ENCODE assay signal across 35 cellular contexts in genomic region chr4:40962551-40963185, GRCh38.
DNase-seq lines count a peak whose midpoint lies in the region; ATAC-seq, FAIRE-seq and TF ChIP-seq lines count a peak whose summit lies in the region.
"Had no signal": no experiment of that assay in that cellular context is flagged by ENCODE, and none has a peak within 500 bp of the region (broad histone marks: within the 10 kb centered on the region; RNA-seq: fewer than 3 reads in every experiment).

No MANE protein-coding gene starts in this region.

- no peaks in the 10 kb centered on the region for H3K27me3 Mint-ChIP-seq in astrocyte (ENCODE audit: low read depth, unreplicated experiment)
- H3K27me3 Mint-ChIP-seq: activated CD4-positive, alpha-beta memory T cell treated with anti-CD3 and anti-CD28 coated beads for 36 hours; brain had no signal

- peaks cover 0 to 5% (median 0%) of the 10 kb centered on the region in 11 donors for H3K9me3 ChIP-seq in heart right ventricle
- H3K9me3 ChIP-seq in right atrium auricular region, result no peaks in the 10 kb centered on the region
- no peaks in the 10 kb centered on the region for H3K9me3 ChIP-seq in astrocyte (ENCODE audit: insufficient read depth, low read depth, low read length)
- no peaks in the 10 kb centered on the region for H3K9me3 ChIP-seq in subcutaneous abdominal adipose tissue (ENCODE audit: control insufficient read depth in 5 of 5, low read length in 5 of 5)
- H3K9me3 ChIP-seq: stomach had no signal

- H3K27ac Mint-ChIP-seq in astrocyte (ENCODE audit: unreplicated experiment), result peak overlapping the region; percentile 62
- H3K27ac Mint-ChIP-seq: activated CD4-positive, alpha-beta memory T cell treated with anti-CD3 and anti-CD28 coated beads for 36 hours; activated T-cell treated with anti-CD3 and anti-CD28 coated beads, Interleukin-2, amount 50 U/mL, for 72 hours; brain; CD8-positive, alpha-beta T cell; HFFc6; immature natural killer cell; T-helper 17 cell had no signal

- peaks cover 9% of the 10 kb centered on the region for H3K36me3 Mint-ChIP-seq in astrocyte (ENCODE audit: low read depth, unreplicated experiment)
- H3K36me3 Mint-ChIP-seq: activated CD4-positive, alpha-beta memory T cell treated with anti-CD3 and anti-CD28 coated beads for 36 hours; brain; CD8-positive, alpha-beta T cell; immature natural killer cell had no signal

- DNase-seq in heart right ventricle (no peak), right atrium auricular region (ENCODE audit: low spot score) (no peak), astrocyte (ENCODE audit: low read depth) (peak; percentile 87), fibroblast of the aortic adventitia (ENCODE audit: low read depth) (peak; percentile 82), UCSD-AML1 (lab: John Stamatoyannopoulos, UW; ENCODE audit: unreplicated experiment) (no peak), KG1 (lab: John Stamatoyannopoulos, UW) (no peak)
- DNase-seq: activated CD4-positive, alpha-beta memory T cell treated with anti-CD3 and anti-CD28 coated beads for 36 hours; activated CD4-positive, CD25-positive, alpha-beta regulatory T cell treated with anti-CD3 and anti-CD28 coated beads, Interleukin-2, amount 50 U/mL, for 72 hours; activated T-cell treated with anti-CD3 and anti-CD28 coated beads, Interleukin-2, amount 50 U/mL, for 72 hours; CD8-positive, alpha-beta T cell; effector memory CD4-positive, alpha-beta T cell; foreskin keratinocyte; HFFc6; immature natural killer cell; MM.1S; NCI-H1105 treated with DMSO at 0.1 percent for 48 hours; NCI-H1930; NCI-H526; NK-92 treated with Interleukin-12 subunit alpha and Interleukin-12 subunit beta, amount 100 ng/mL, for 24 hours; PC-9; posterior cingulate gyrus; stomach; T-helper 17 cell had no signal

- 67 to 79% methylated on average over 7 of the region's 7 CpGs for WGBS in heart right ventricle, 2 donors

- H3K36me3 ChIP-seq in heart right ventricle (peaks cover 0 to 5% (median 0%) of the 10 kb centered on the region in 9 donors), right atrium auricular region (no peaks in the 10 kb centered on the region), astrocyte (ENCODE audit: insufficient read depth, low read length) (no peaks in the 10 kb centered on the region), subcutaneous abdominal adipose tissue (ENCODE audit: control insufficient read depth in 5 of 5, insufficient read depth in 5 of 5, low read length in 5 of 5) (peaks cover 0 to 2% (median 0%) of the 10 kb centered on the region in 5 donors)

- peaks cover 35% of the 10 kb centered on the region for H3K4me1 Mint-ChIP-seq in astrocyte (ENCODE audit: low read depth, unreplicated experiment)
- H3K4me1 Mint-ChIP-seq: immature natural killer cell had no signal

- H3K4me3 ChIP-seq in heart right ventricle (no peak overlapping the region), right atrium auricular region (no peak overlapping the region), astrocyte (ENCODE audit: insufficient read depth, low read depth, low read length) (no peak overlapping the region), fibroblast of the aortic adventitia (ENCODE audit: low read depth, low read length) (no peak overlapping the region), subcutaneous abdominal adipose tissue (ENCODE audit: low read depth in 1 of 5, low read length in 5 of 5) (no peak overlapping the region)
- H3K4me3 ChIP-seq: A549, PC-9, stomach, tibial nerve had no signal

- H3K79me2 ChIP-seq in astrocyte (ENCODE audit: insufficient read depth, low read length), result peaks cover 3% of the 10 kb centered on the region

- no peak overlapping the region for H3K4me3 Mint-ChIP-seq in astrocyte (ENCODE audit: unreplicated experiment)
- H3K4me3 Mint-ChIP-seq: activated CD4-positive, alpha-beta memory T cell treated with anti-CD3 and anti-CD28 coated beads for 36 hours; activated T-cell treated with anti-CD3 and anti-CD28 coated beads, Interleukin-2, amount 50 U/mL, for 72 hours; brain; CD8-positive, alpha-beta T cell; HFFc6; immature natural killer cell; T-helper 17 cell had no signal

- peaks cover 0 to 34% (median 12%) of the 10 kb centered on the region in 9 donors for H3K4me1 ChIP-seq in heart right ventricle
- H3K4me1 ChIP-seq in right atrium auricular region, result peaks cover 0 to 20% of the 10 kb centered on the region in 2 donors
- H3K4me1 ChIP-seq in astrocyte (ENCODE audit: insufficient read depth, low read length), result peaks cover 26% of the 10 kb centered on the region
- H3K4me1 ChIP-seq in subcutaneous abdominal adipose tissue (ENCODE audit: control insufficient read depth in 5 of 5, insufficient read depth in 5 of 5, low read length in 5 of 5), result peaks cover 0 to 31% (median 19%) of the 10 kb centered on the region in 5 donors
- H3K4me1 ChIP-seq: A549, foreskin keratinocyte had no signal

- H3K27me3 ChIP-seq in heart right ventricle (no peaks in the 10 kb centered on the region), right atrium auricular region (no peaks in the 10 kb centered on the region), astrocyte (ENCODE audit: insufficient read depth, low read length) (no peaks in the 10 kb centered on the region), subcutaneous abdominal adipose tissue (ENCODE audit: control insufficient read depth in 5 of 5, insufficient read depth in 4 of 5, low read length in 5 of 5) (no peaks in the 10 kb centered on the region)
- H3K27me3 ChIP-seq: foreskin keratinocyte, stomach, tibial nerve had no signal

- H2AFZ ChIP-seq in astrocyte (ENCODE audit: low read depth, low read length), result no peak overlapping the region
- H2AFZ ChIP-seq: PC-9 had no signal

- H3K4me2 ChIP-seq in astrocyte (ENCODE audit: low read length), result peak overlapping the region; percentile 14
- H3K4me2 ChIP-seq: A549, KMS-11, PC-9 had no signal

- peak overlapping the region in 8 of 10 donors; percentile 4 to 57 (median 30) for H3K27ac ChIP-seq in heart right ventricle
- peak overlapping the region in 1 of 2 donors; percentile 41 for H3K27ac ChIP-seq in right atrium auricular region
- H3K27ac ChIP-seq in astrocyte (ENCODE audit: low read depth, low read length), result peak overlapping the region; percentile 39
- peak overlapping the region; percentile 7 for H3K27ac ChIP-seq in subcutaneous abdominal adipose tissue (ENCODE audit: low read depth, low read length)
- H3K27ac ChIP-seq: A549, epithelial cell of prostate, foreskin keratinocyte, KMS-11, PC-9, stomach, tibial nerve had no signal

- ATAC-seq in heart right ventricle (peak in 2 of 8 donors; percentile 29 to 39), HG03159 (IDR thresholded peaks at IDR 0.05; ENCODE audit: unreplicated experiment) (no peak)
- ATAC-seq: A549; activated T-cell treated with anti-CD3 and anti-CD28 coated beads, Interleukin-2, amount 50 U/mL, for 72 hours; CD8-positive, alpha-beta T cell; foreskin keratinocyte; left lobe of liver; sciatic nerve; SK-N-SH treated with all-trans-retinoic acid at 6 μM for 48 hours; T-helper 17 cell had no signal

- TF ChIP-seq CTCF in heart right ventricle (IDR thresholded peaks at IDR 0.05), result no peak
- TF ChIP-seq CTCF in right atrium auricular region (IDR thresholded peaks at IDR 0.05), result no peak
- TF ChIP-seq CTCF in astrocyte (IDR thresholded peaks at IDR 0.05; ENCODE audit: insufficient read depth, low read depth, low read length), result no peak
- TF ChIP-seq CTCF in fibroblast of the aortic adventitia (IDR thresholded peaks at IDR 0.05; ENCODE audit: insufficient read depth, low read length), result no peak

- H3K9ac ChIP-seq in astrocyte (ENCODE audit: low read length), result peak overlapping the region; percentile 22
- no peak overlapping the region for H3K9ac ChIP-seq in subcutaneous abdominal adipose tissue (ENCODE audit: low read length in 5 of 5)
- H3K9ac ChIP-seq: KMS-11 had no signal

- no peaks in the 10 kb centered on the region for H3K9me3 Mint-ChIP-seq in astrocyte (ENCODE audit: unreplicated experiment)
- H3K9me3 Mint-ChIP-seq: activated CD4-positive, alpha-beta memory T cell treated with anti-CD3 and anti-CD28 coated beads for 36 hours; activated T-cell treated with anti-CD3 and anti-CD28 coated beads, Interleukin-2, amount 50 U/mL, for 72 hours; CD8-positive, alpha-beta T cell; HFFc6; immature natural killer cell had no signal

- intact Hi-C loops in heart right ventricle (cut with DNase I), result no loop called here

- FAIRE-seq in astrocyte (lab: Jason Lieb, UNC), result no peak
- FAIRE-seq: A549, colon, HTR-8/SVneo had no signal

- peaks cover 10% of the 10 kb centered on the region for H4K20me1 ChIP-seq in astrocyte (ENCODE audit: insufficient read depth, low read length)

Comparison
In these comparisons a context has a peak if more than half of its experiments do, and no peak if none do; other contexts are left out.
1. DNase-seq: peak in astrocyte (single experiment) and fibroblast of the aortic adventitia (single experiment); none in heart right ventricle (0 of 2), right atrium auricular region (single experiment), UCSD-AML1 (single experiment) and KG1 (single experiment).